ENCODE assay signal across 8 cellular contexts in the genomic region with DNA sequence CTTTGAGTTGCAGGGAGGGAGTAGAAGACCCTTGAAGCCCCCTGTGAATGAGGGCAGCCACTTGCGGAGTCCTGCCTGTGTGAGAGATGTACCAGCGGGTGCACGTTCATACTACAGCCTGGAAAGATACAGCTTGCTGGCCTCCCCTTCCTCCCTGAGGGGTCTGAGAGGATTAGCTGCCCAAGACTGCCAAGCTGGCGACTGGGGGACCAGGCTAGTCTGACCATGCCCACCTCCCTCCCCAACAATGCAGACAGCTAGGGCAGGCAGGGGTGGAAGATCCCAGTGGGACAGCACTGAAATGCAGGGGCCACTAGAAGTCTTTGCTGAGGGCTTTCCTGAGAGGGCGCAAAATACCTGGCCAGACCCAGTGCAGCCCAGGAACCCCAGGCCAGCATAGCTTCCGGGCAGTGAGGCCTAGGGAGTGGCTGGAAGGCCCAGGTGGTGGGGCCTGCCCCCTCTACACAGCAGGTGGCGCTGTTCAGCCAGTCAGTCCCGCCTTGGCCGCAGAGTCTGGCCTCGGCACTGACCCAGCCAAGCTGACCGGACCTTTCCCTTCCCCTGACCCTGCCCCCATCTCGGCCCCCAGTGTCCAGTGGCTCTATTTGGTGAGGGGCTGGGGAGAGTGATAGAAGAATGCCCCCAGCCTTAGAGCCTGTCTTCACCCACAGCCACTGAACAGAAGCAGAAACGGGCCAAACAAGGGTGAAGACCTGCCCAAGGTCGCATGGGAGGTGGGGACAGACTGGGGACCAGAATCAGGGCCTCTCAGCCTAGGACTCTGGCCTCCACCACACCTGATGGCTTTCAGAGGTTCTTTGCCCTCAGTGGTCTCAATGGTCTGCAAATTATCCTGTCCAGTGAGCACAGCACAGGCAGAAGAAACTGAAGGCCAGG. TPM values are rescaled to one million over a fixed set of nuclear protein-coding genes. Genes with fewer than 3 reads are reported as not detected.
DNase-seq lines count a peak whose midpoint lies in the region; ATAC-seq and TF ChIP-seq lines count a peak whose summit lies in the region.

No MANE protein-coding gene starts in this region.

- H3K4me3 ChIP-seq in MG63 (no peak overlapping the region), WERI-Rb-1 (ENCODE audit: low read depth, low read length) (no peak overlapping the region), duodenal mucosa (ENCODE audit: low read depth in 1 of 2, low read length in 2 of 2) (peak overlapping the region in 1 of 2 donors; percentile 32), right lobe of liver (no peak overlapping the region)

- H3K27ac Mint-ChIP-seq in stimulated activated memory B cell treated with anti-CD40 and anti-IgM and Interleukin-4, amounts not matched to agents 10 μg/mL and 1 μg/mL and 100 μg/mL, for 72 hours = no peak overlapping the region

- intact Hi-C loops in right lobe of liver (cut with DNase I) = loop anchor here (5.0 kb wide), 1 partner anchor 35 kb away; no protein-coding TSS in a partner anchor

- ATAC-seq in right lobe of liver (peak; percentile 91 to 94 (median 92)), HG03469 (IDR thresholded peaks at IDR 0.05; ENCODE audit: unreplicated experiment) (no peak)
- peak; percentile 65 for ATAC-seq in stimulated activated memory B cell treated with anti-CD40 and anti-IgM and Interleukin-4, amounts not matched to agents 10 μg/mL and 1 μg/mL and 100 μg/mL, for 72 hours

- H3K4me3 Mint-ChIP-seq in stimulated activated memory B cell treated with anti-CD40 and anti-IgM and Interleukin-4, amounts not matched to agents 10 μg/mL and 1 μg/mL and 100 μg/mL, for 72 hours = no peak overlapping the region

- DNase-seq in AML-193 (lab: John Stamatoyannopoulos, UW) (peak; percentile 49 to 57), GM19238 (ENCODE audit: insufficient read length, low spot score) (peak; percentile 77), MG63 (peak; percentile 66), WERI-Rb-1 (peak; percentile 83), right lobe of liver (peak; percentile 85 to 88 (median 86))

- H3K27me3 ChIP-seq in MG63 (no peaks in the 10 kb centered on the region), WERI-Rb-1 (ENCODE audit: insufficient read depth, low read depth, severe bottlenecking) (no peaks in the 10 kb centered on the region), duodenal mucosa (ENCODE audit: control insufficient read depth in 1 of 2, insufficient read depth in 2 of 2, low read length in 2 of 2) (peaks cover 0 to 3% of the 10 kb centered on the region in 2 donors), right lobe of liver (no peaks in the 10 kb centered on the region)

- H3K27ac ChIP-seq in WERI-Rb-1 (peak overlapping the region; percentile 32; the same call in 1 of the 2 replicates), duodenal mucosa (ENCODE audit: low read depth, low read length) (no peak overlapping the region), right lobe of liver (no peak overlapping the region)

- no peaks in the 10 kb centered on the region for H3K9me3 ChIP-seq in MG63
- H3K9me3 ChIP-seq in WERI-Rb-1 (ENCODE audit: severe bottlenecking) = no peaks in the 10 kb centered on the region
- H3K9me3 ChIP-seq in duodenal mucosa (ENCODE audit: control insufficient read depth in 1 of 2, low read length in 2 of 2) = no peaks in the 10 kb centered on the region
- H3K9me3 ChIP-seq in right lobe of liver = no peaks in the 10 kb centered on the region

- peak overlapping the region; percentile 38 to 39 for H3K9ac ChIP-seq in duodenal mucosa (ENCODE audit: low read depth in 1 of 2, low read length in 2 of 2)

- WGBS in right lobe of liver (ENCODE audit: insufficient coverage, low coverage, low lambda C conversion rate, missing lambda C conversion rate) = 0% methylated on average over 2 of the region's 14 CpGs

- H3K4me1 Mint-ChIP-seq in stimulated activated memory B cell treated with anti-CD40 and anti-IgM and Interleukin-4, amounts not matched to agents 10 μg/mL and 1 μg/mL and 100 μg/mL, for 72 hours = no peaks in the 10 kb centered on the region

- TF ChIP-seq CTCF in WERI-Rb-1 (IDR thresholded peaks at IDR 0.05; ENCODE audit: low read depth, low read length) (peak; percentile 98), right lobe of liver (IDR thresholded peaks at IDR 0.05) (peak; percentile 92 to 96 (median 95))

- H3K27me3 Mint-ChIP-seq in stimulated activated memory B cell treated with anti-CD40 and anti-IgM and Interleukin-4, amounts not matched to agents 10 μg/mL and 1 μg/mL and 100 μg/mL, for 72 hours = peaks cover 39% of the 10 kb centered on the region

- no peak for TF ChIP-seq POLR2A in right lobe of liver (IDR thresholded peaks at IDR 0.05)

- H3K36me3 ChIP-seq in MG63 (no peaks in the 10 kb centered on the region), WERI-Rb-1 (no peaks in the 10 kb centered on the region), duodenal mucosa (ENCODE audit: control insufficient read depth in 1 of 2, insufficient read depth in 2 of 2, low read length in 2 of 2) (no peaks in the 10 kb centered on the region), right lobe of liver (no peaks in the 10 kb centered on the region)

- H3K4me1 ChIP-seq in duodenal mucosa (ENCODE audit: control insufficient read depth in 1 of 2, insufficient read depth in 2 of 2, low read length in 2 of 2) = peaks cover 13 to 16% of the 10 kb centered on the region in 2 donors
- peaks cover 0 to 6% (median 0%) of the 10 kb centered on the region in 4 donors for H3K4me1 ChIP-seq in right lobe of liver

- H3K9me3 Mint-ChIP-seq in stimulated activated memory B cell treated with anti-CD40 and anti-IgM and Interleukin-4, amounts not matched to agents 10 μg/mL and 1 μg/mL and 100 μg/mL, for 72 hours = no peaks in the 10 kb centered on the region

- H3K36me3 Mint-ChIP-seq in stimulated activated memory B cell treated with anti-CD40 and anti-IgM and Interleukin-4, amounts not matched to agents 10 μg/mL and 1 μg/mL and 100 μg/mL, for 72 hours = no peaks in the 10 kb centered on the region

RNA-seq across cellular contexts. Expression of gene MYRF, which starts 4.8 kb away (rescaled TPM):
- 0.23 and 1.9 TPM in 2 replicates for total RNA-seq in MG63 (2014; rRNA removed; shearing (Covaris generic); ENCODE audit: low replicate concordance)
- total RNA-seq in right lobe of liver = 10 to 100 TPM in 5 of 6 experiments, 1 to 10 TPM in 1; 7.6 to 16.4 (median 11.6) TPM

RNA-seq across cellular contexts. Expression of gene TMEM258, which starts 44.8 kb away (rescaled TPM):
- total RNA-seq in MG63 (2014; rRNA removed; shearing (Covaris generic); ENCODE audit: low replicate concordance) = 61.8 and 88.7 TPM in 2 replicates
- total RNA-seq in right lobe of liver = 10 to 100 TPM; 31.6 to 74.5 (median 55.3) TPM

RNA-seq across cellular contexts. Expression of gene FEN1, which starts 45.1 kb away (rescaled TPM):
- 80.9 and 85.7 TPM in 2 replicates for total RNA-seq in MG63 (2014; rRNA removed; shearing (Covaris generic); ENCODE audit: low replicate concordance)
- total RNA-seq in right lobe of liver = 10 to 100 TPM in 2 of 6 experiments, 1 to 10 TPM in 4; 4.0 to 13.3 (median 5.4) TPM
